1 cellular context compared by ENCODE assay signal in the genomic region with DNA sequence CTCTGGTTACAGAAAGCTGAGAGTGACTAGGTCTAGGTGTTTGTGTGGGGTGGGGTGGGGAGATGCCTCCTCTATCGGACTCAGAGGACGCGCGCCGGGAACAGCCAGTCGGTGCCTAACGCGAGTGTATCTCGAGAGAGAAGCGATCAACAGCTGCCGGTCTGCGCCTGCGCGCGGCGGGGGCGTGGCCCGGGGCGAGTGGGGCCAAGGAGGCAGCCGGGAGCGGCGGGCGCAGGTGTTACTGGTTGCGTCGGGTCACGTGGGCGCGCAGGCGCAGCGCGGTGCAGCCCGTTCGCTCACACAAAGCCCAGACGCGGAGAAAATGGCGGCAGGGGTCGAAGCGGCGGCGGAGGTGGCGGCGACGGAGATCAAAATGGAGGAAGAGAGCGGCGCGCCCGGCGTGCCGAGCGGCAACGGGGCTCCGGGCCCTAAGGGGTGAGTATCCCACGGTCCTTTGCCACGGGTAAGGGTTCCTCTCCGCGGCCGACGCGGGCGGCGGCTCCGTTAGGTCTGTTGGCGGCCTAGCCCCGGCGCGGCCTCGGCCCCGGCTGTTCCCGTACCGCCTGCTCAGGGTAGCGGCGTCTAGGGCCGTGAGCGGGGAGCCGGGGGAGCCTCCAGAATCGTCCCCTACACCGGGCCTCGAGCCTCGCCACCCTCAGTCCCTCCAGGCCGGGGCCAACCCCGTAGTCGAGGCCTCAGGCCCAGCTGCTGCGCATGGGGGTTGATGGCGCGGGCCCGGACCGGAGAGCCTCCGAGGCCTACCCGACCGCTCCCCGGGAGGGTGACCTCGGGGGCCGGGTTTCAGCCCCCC.
TF ChIP-seq lines count a peak whose summit lies in the region.

HNRNPM (plus strand) TSS at position 299 of the 811 bp plus-strand sequence; CDS start at position 323, 24 bp downstream.

TF ChIP-seq in HepG2, 621 proteins besides CTCF, POLR2A, EP300 and RAD21 (continued from another document and continues in another):
- no peak for TF ChIP-seq ZFP36L2 (CRISPR knock-in tag; IDR thresholded peaks at IDR 0.05)
- TF ChIP-seq ZNF740 (CRISPR knock-in tag; IDR thresholded peaks at IDR 0.05) = peak; percentile 68; the same call in 1 of the 2 replicates
- TF ChIP-seq TARDBP (CRISPR knock-in tag; IDR thresholded peaks at IDR 0.05) = no peak
- peak; percentile 14 for TF ChIP-seq ZNF543 (CRISPR knock-in tag; IDR thresholded peaks at IDR 0.05)
- TF ChIP-seq ZNF549 (CRISPR knock-in tag; IDR thresholded peaks at IDR 0.05) = 0 out of 2 replicates have a peak, but pooled peaks have one; percentile 50
- TF ChIP-seq SOX5 (CRISPR knock-in tag; IDR thresholded peaks at IDR 0.05; ENCODE audit: borderline replicate concordance) = no peak; the same call in 1 of the 2 replicates
- TF ChIP-seq ASH2L (IDR thresholded peaks at IDR 0.05; ENCODE audit: insufficient read length, low read depth, low read length) = peak; percentile 85
- TF ChIP-seq ZNF768 (CRISPR knock-in tag; IDR thresholded peaks at IDR 0.05) = peak; percentile 55
- no peak for TF ChIP-seq ZNF383 (CRISPR knock-in tag; IDR thresholded peaks at IDR 0.05; ENCODE audit: borderline replicate concordance)
- no peak for TF ChIP-seq PRDM10 (CRISPR knock-in tag; IDR thresholded peaks at IDR 0.05; ENCODE audit: low read depth)
- TF ChIP-seq SATB2 (CRISPR knock-in tag; IDR thresholded peaks at IDR 0.05) = peak; percentile 74; the same call in 1 of the 2 replicates
- TF ChIP-seq MED13 (CRISPR knock-in tag; IDR thresholded peaks at IDR 0.05) = no peak
- no peak for TF ChIP-seq ZBTB26 (CRISPR knock-in tag; IDR thresholded peaks at IDR 0.05; ENCODE audit: borderline replicate concordance)
- TF ChIP-seq GABPA (IDR thresholded peaks at IDR 0.05; ENCODE audit: low read depth, low read length) = no peak
- TF ChIP-seq GABPA (CRISPR knock-in tag; IDR thresholded peaks at IDR 0.05; ENCODE audit: low read depth) = no peak
- no peak for TF ChIP-seq KAT2B (IDR thresholded peaks at IDR 0.05; ENCODE audit: borderline replicate concordance, low read depth, low read length)
- TF ChIP-seq ZFP82 (CRISPR knock-in tag; IDR thresholded peaks at IDR 0.05; ENCODE audit: borderline replicate concordance) = no peak
- TF ChIP-seq RARG (CRISPR knock-in tag; IDR thresholded peaks at IDR 0.05; ENCODE audit: low read depth) = no peak
- TF ChIP-seq ZNF749 (CRISPR knock-in tag; IDR thresholded peaks at IDR 0.05; ENCODE audit: borderline replicate concordance) = peak; percentile 40; the same call in 1 of the 2 replicates
- TF ChIP-seq ZNF567 (CRISPR knock-in tag; IDR thresholded peaks at IDR 0.05; ENCODE audit: borderline replicate concordance) = no peak; the same call in 1 of the 2 replicates
- no peak for TF ChIP-seq SOX13 (IDR thresholded peaks at IDR 0.05)
- no peak for TF ChIP-seq SOX13 (CRISPR knock-in tag; conservative IDR thresholded peaks at IDR 0.05 in 1 of 2, IDR thresholded peaks at IDR 0.05 in 1 of 2)
- no peak for TF ChIP-seq CSRNP2 (CRISPR knock-in tag; conservative IDR thresholded peaks at IDR 0.05; ENCODE audit: low read depth)
- TF ChIP-seq TBL1XR1 (IDR thresholded peaks at IDR 0.05; ENCODE audit: borderline replicate concordance, low read length, partially characterized antibody) = peak; percentile 58
- no peak; the same call in 1 of the 2 replicates for TF ChIP-seq ZNF235 (CRISPR knock-in tag; IDR thresholded peaks at IDR 0.05; ENCODE audit: borderline replicate concordance)
- peak; percentile 74 for TF ChIP-seq MTF1 (CRISPR knock-in tag; IDR thresholded peaks at IDR 0.05)
- TF ChIP-seq, protein P1, sequence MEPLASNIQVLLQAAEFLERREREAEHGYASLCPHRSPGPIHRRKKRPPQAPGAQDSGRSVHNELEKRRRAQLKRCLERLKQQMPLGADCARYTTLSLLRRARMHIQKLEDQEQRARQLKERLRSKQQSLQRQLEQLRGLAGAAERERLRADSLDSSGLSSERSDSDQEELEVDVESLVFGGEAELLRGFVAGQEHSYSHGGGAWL (CRISPR knock-in tag; IDR thresholded peaks at IDR 0.05) = peak; percentile 89
- TF ChIP-seq ELF1 (CRISPR knock-in tag; IDR thresholded peaks at IDR 0.05) = peak; percentile 10; the same call in 1 of the 2 replicates
- TF ChIP-seq FOSL2 (CRISPR knock-in tag; IDR thresholded peaks at IDR 0.05) = no peak
- 0 out of 2 replicates have a peak, but pooled peaks have one; percentile 15 for TF ChIP-seq CHCHD3 (CRISPR knock-in tag; IDR thresholded peaks at IDR 0.05)
- no peak for TF ChIP-seq IRX3 (CRISPR knock-in tag; IDR thresholded peaks at IDR 0.05; ENCODE audit: borderline replicate concordance, low read depth)
- TF ChIP-seq DNMT3B (CRISPR knock-in tag; conservative IDR thresholded peaks at IDR 0.05) = no peak
- peak; percentile 74 for TF ChIP-seq KDM2A (CRISPR knock-in tag; IDR thresholded peaks at IDR 0.05; ENCODE audit: borderline replicate concordance, low read depth)
- TF ChIP-seq ZNF782 (CRISPR knock-in tag; IDR thresholded peaks at IDR 0.05; ENCODE audit: borderline replicate concordance) = no peak
- no peak for TF ChIP-seq RFXAP (CRISPR knock-in tag; IDR thresholded peaks at IDR 0.05; ENCODE audit: borderline replicate concordance)
- no peak for TF ChIP-seq ATAD3A (CRISPR knock-in tag; IDR thresholded peaks at IDR 0.05)
- 0 out of 2 replicates have a peak, but pooled peaks have one; percentile 49 for TF ChIP-seq ZFP41 (CRISPR knock-in tag; IDR thresholded peaks at IDR 0.05; ENCODE audit: borderline replicate concordance)
- TF ChIP-seq, protein P2, sequence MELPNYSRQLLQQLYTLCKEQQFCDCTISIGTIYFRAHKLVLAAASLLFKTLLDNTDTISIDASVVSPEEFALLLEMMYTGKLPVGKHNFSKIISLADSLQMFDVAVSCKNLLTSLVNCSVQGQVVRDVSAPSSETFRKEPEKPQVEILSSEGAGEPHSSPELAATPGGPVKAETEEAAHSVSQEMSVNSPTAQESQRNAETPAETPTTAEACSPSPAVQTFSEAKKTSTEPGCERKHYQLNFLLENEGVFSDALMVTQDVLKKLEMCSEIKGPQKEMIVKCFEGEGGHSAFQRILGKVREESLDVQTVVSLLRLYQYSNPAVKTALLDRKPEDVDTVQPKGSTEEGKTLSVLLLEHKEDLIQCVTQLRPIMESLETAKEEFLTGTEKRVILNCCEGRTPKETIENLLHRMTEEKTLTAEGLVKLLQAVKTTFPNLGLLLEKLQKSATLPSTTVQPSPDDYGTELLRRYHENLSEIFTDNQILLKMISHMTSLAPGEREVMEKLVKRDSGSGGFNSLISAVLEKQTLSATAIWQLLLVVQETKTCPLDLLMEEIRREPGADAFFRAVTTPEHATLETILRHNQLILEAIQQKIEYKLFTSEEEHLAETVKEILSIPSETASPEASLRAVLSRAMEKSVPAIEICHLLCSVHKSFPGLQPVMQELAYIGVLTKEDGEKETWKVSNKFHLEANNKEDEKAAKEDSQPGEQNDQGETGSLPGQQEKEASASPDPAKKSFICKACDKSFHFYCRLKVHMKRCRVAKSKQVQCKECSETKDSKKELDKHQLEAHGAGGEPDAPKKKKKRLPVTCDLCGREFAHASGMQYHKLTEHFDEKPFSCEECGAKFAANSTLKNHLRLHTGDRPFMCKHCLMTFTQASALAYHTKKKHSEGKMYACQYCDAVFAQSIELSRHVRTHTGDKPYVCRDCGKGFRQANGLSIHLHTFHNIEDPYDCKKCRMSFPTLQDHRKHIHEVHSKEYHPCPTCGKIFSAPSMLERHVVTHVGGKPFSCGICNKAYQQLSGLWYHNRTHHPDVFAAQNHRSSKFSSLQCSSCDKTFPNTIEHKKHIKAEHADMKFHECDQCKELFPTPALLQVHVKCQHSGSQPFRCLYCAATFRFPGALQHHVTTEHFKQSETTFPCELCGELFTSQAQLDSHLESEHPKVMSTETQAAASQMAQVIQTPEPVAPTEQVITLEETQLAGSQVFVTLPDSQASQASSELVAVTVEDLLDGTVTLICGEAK (IDR thresholded peaks at IDR 0.05) = no peak
- TF ChIP-seq, protein P2 (CRISPR knock-in tag; IDR thresholded peaks at IDR 0.05) = 0 out of 2 replicates have a peak, but pooled peaks have one; percentile 23
- TF ChIP-seq HNRNPUL1 (IDR thresholded peaks at IDR 0.05; ENCODE audit: low read depth, low read length) = no peak
- no peak for TF ChIP-seq XRCC5 (optimal IDR thresholded peaks at IDR 0.05; ENCODE audit: low read length)
- no peak for TF ChIP-seq GPN1 (CRISPR knock-in tag; IDR thresholded peaks at IDR 0.05; ENCODE audit: borderline replicate concordance)
- peak; percentile 62 for TF ChIP-seq SP2 (CRISPR knock-in tag; IDR thresholded peaks at IDR 0.05)
- no peak for TF ChIP-seq PCBP1 (IDR thresholded peaks at IDR 0.05; ENCODE audit: borderline replicate concordance, low read depth, low read length)
- peak; percentile 61; the same call in 1 of the 2 replicates for TF ChIP-seq ZNF614 (CRISPR knock-in tag; IDR thresholded peaks at IDR 0.05; ENCODE audit: borderline replicate concordance)
- TF ChIP-seq MIER2 (CRISPR knock-in tag; IDR thresholded peaks at IDR 0.05) = no peak
- TF ChIP-seq BRCA1 (CRISPR knock-in tag; IDR thresholded peaks at IDR 0.05) = 0 out of 2 replicates have a peak, but pooled peaks have one; percentile 65
